Comparison of ENCODE assay signal across 13 cellular contexts in genomic region chr4:151676301-151676700, GRCh38.
A peak's percentile ranks its signal among the peaks of the same experiment; 100 is the strongest.
DNase-seq lines count a peak whose midpoint lies in the region; TF ChIP-seq lines count a peak whose summit lies in the region.
"Had no signal": no experiment of that assay in that cellular context is flagged by ENCODE, and none has a peak within 500 bp of the region (broad histone marks: within the 10 kb centered on the region; RNA-seq: fewer than 3 reads in every experiment).

No MANE protein-coding gene starts in this region.

- no peak overlapping the region for H3K18ac ChIP-seq in mesenchymal stem cell (ENCODE audit: low read depth in 1 of 2, low read length in 2 of 2)

- H3K9me3 Mint-ChIP-seq in endothelial cell (ENCODE audit: unreplicated experiment): no peaks in the 10 kb centered on the region
- H3K9me3 Mint-ChIP-seq: naive thymus-derived CD4-positive, alpha-beta T cell; WTC11 had no signal

- no peaks in the 10 kb centered on the region for H3K79me1 ChIP-seq in mesenchymal stem cell (replicated peaks; ENCODE audit: low read length, poor library complexity, severe bottlenecking)

- H3K36me3 ChIP-seq in mammary epithelial cell (ENCODE audit: insufficient read depth, low read length) (peaks cover 2% of the 10 kb centered on the region), mesenchymal stem cell (ENCODE audit: control insufficient read depth in 1 of 2, insufficient read depth in 2 of 2, low read depth in 1 of 2, low read length in 2 of 2) (peaks cover 7 to 13% of the 10 kb centered on the region in 2 experiments)
- H3K36me3 ChIP-seq: colonic mucosa had no signal

- no peak overlapping the region for H3K4ac ChIP-seq in mesenchymal stem cell (ENCODE audit: low read depth in 1 of 2, low read length in 2 of 2)

- peak overlapping the region; percentile 24 for H2BK5ac ChIP-seq in mesenchymal stem cell (ENCODE audit: low read depth, low read length, poor library complexity, severe bottlenecking)

- dilution Hi-C loops in mammary epithelial cell (cut with HindIII; ENCODE audit: low sequenced_read_pairs): no loop called here

- H3K9me3 ChIP-seq in mammary epithelial cell (replicated peaks; ENCODE audit: insufficient read depth, low read length) (no peaks in the 10 kb centered on the region), mesenchymal stem cell (ENCODE audit: control insufficient read depth, low read length) (no peaks in the 10 kb centered on the region)
- H3K9me3 ChIP-seq: Caco-2, colonic mucosa had no signal

- peaks cover 4% of the 10 kb centered on the region for H3K27me3 Mint-ChIP-seq in endothelial cell (ENCODE audit: unreplicated experiment)
- H3K27me3 Mint-ChIP-seq: naive thymus-derived CD4-positive, alpha-beta T cell had no signal

- in situ Hi-C loops in mammary epithelial cell (cut with MboI; ENCODE audit: low sequenced_read_pairs in 2 of 2): no loop called here

- H4K8ac ChIP-seq in mesenchymal stem cell (ENCODE audit: low read length): peak overlapping the region; percentile 12

- intact Hi-C loops in mammary epithelial cell (cut with micrococcal nuclease): loop anchor here (5.0 to 10.0 kb wide), 3 partner anchors 66 to 698 kb away; partner anchors contain the start of gene GATB

- H3K36me3 Mint-ChIP-seq in endothelial cell (ENCODE audit: low read depth, unreplicated experiment): no peaks in the 10 kb centered on the region
- H3K36me3 Mint-ChIP-seq: WTC11 had no signal

- 49% methylated on average over 11 of the region's 11 CpGs for WGBS in mammary epithelial cell (ENCODE audit: low coverage, missing lambda C conversion rate)
- WGBS in mesenchymal stem cell: 66% methylated on average over 8 of the region's 11 CpGs

- TF ChIP-seq CTCF in mammary epithelial cell (conservative IDR thresholded peaks at IDR 0.05 in 1 of 2, IDR thresholded peaks at IDR 0.05 in 1 of 2; ENCODE audit: extremely low read depth in 1 of 2, insufficient read depth in 1 of 2, low read depth in 1 of 2, low read length in 2 of 2): peak in 1 of 2 donors; percentile 0
- TF ChIP-seq CTCF in endothelial cell (IDR thresholded peaks at IDR 0.05; ENCODE audit: unreplicated experiment): no peak

- H3K79me2 ChIP-seq in mammary epithelial cell (ENCODE audit: insufficient read depth, low read length): no peaks in the 10 kb centered on the region

- H3K4me1 ChIP-seq in mammary epithelial cell (ENCODE audit: insufficient read depth, low read length) (peaks cover 32% of the 10 kb centered on the region), mesenchymal stem cell (ENCODE audit: control insufficient read depth, insufficient read depth, low read depth, low read length) (peaks cover 15% of the 10 kb centered on the region)
- H3K4me1 ChIP-seq: Caco-2, colonic mucosa had no signal

- H2BK12ac ChIP-seq in mesenchymal stem cell (ENCODE audit: low read length in 2 of 2): no peak overlapping the region

- H3K9ac ChIP-seq in mammary epithelial cell (ENCODE audit: insufficient read depth, low read length) (no peak overlapping the region), mesenchymal stem cell (ENCODE audit: low read length) (peak overlapping the region; percentile 9)

- no peak overlapping the region for H3K4me2 ChIP-seq in mammary epithelial cell (ENCODE audit: insufficient read depth, low read depth, low read length)
- H3K4me2 ChIP-seq in mesenchymal stem cell (ENCODE audit: low read length, poor library complexity, severe bottlenecking): no peak overlapping the region
- H3K4me2 ChIP-seq: PC-9 had no signal

- H2BK15ac ChIP-seq in mesenchymal stem cell (ENCODE audit: low read depth, poor library complexity, severe bottlenecking): no peak overlapping the region

- H2BK120ac ChIP-seq in mesenchymal stem cell (ENCODE audit: low read depth, low read length): no peak overlapping the region

- H3K27ac Mint-ChIP-seq in endothelial cell (ENCODE audit: unreplicated experiment): no peak overlapping the region
- H3K27ac Mint-ChIP-seq: naive thymus-derived CD4-positive, alpha-beta T cell; WTC11 had no signal

- no peak overlapping the region for H4K91ac ChIP-seq in mesenchymal stem cell (ENCODE audit: low read length)

- H3K4me3 Mint-ChIP-seq in endothelial cell (ENCODE audit: unreplicated experiment): no peak overlapping the region
- H3K4me3 Mint-ChIP-seq: naive thymus-derived CD4-positive, alpha-beta T cell; WTC11 had no signal

- H3K4me3 ChIP-seq in mammary epithelial cell (replicated peaks in 1 of 3; ENCODE audit: insufficient read depth in 1 of 3, low read depth in 2 of 3, low read length in 3 of 3) (no peak overlapping the region), mesenchymal stem cell (ENCODE audit: insufficient read depth in 1 of 2, low read depth in 1 of 2, low read length in 2 of 2) (no peak overlapping the region)
- H3K4me3 ChIP-seq: colonic mucosa, PC-9 had no signal

- no peak overlapping the region for H2AK5ac ChIP-seq in mesenchymal stem cell (ENCODE audit: low read length, severe bottlenecking)

- peaks cover 13% of the 10 kb centered on the region for H3K4me1 Mint-ChIP-seq in endothelial cell (ENCODE audit: unreplicated experiment)
- H3K4me1 Mint-ChIP-seq: naive thymus-derived CD4-positive, alpha-beta T cell had no signal

- no peak overlapping the region for H3K14ac ChIP-seq in mesenchymal stem cell (ENCODE audit: low read length in 2 of 2)

- BruUV-seq in mammary epithelial cell (replicated peaks; lab: Mats Ljungman, UMichigan): no TSS peak

- no peaks in the 10 kb centered on the region for H4K20me1 ChIP-seq in mammary epithelial cell (ENCODE audit: insufficient read depth, low read length)

- no peaks in the 10 kb centered on the region for H3K27me3 ChIP-seq in mammary epithelial cell (ENCODE audit: insufficient read depth, low read length)
- no peaks in the 10 kb centered on the region for H3K27me3 ChIP-seq in mesenchymal stem cell (ENCODE audit: control insufficient read depth in 1 of 2, insufficient read depth in 1 of 2, low read length in 2 of 2)
- H3K27me3 ChIP-seq: colonic mucosa had no signal

- H3K27ac ChIP-seq in mammary epithelial cell (ENCODE audit: insufficient read depth, low read depth, low read length) (no peak overlapping the region), mesenchymal stem cell (ENCODE audit: low read length, poor library complexity, severe bottlenecking) (peak overlapping the region; percentile 27)
- H3K27ac ChIP-seq: colonic mucosa, PC-9 had no signal

- H3K23ac ChIP-seq in mesenchymal stem cell (ENCODE audit: low read length in 2 of 2): peak overlapping the region in 1 of 2 experiments; percentile 61

- CTCF ChIA-PET in mammary epithelial cell (lab: Charles Lee; ENCODE audit: low non-redundant PET): no interaction called here

- H2AFZ ChIP-seq in mammary epithelial cell (ENCODE audit: low read depth, low read length): no peak overlapping the region
- H2AFZ ChIP-seq in mesenchymal stem cell (ENCODE audit: low read depth, low read length): no peak overlapping the region
- H2AFZ ChIP-seq: PC-9 had no signal

- peak; percentile 73 for DNase-seq in COLO829 (ENCODE audit: low spot score)
- peak; percentile 19 for DNase-seq in NCI-H1092 (lab: John Stamatoyannopoulos, UW)
- DNase-seq in mammary epithelial cell: peak; percentile 88
- DNase-seq in mesenchymal stem cell: peak; percentile 68
- no peak for DNase-seq in activated CD4-positive, alpha-beta T cell treated with anti-CD3 and anti-CD28 coated beads, Interleukin-2, amount 50 U/mL, for 4 hours
- DNase-seq in endothelial cell (ENCODE audit: low spot score): no peak
- no peak for DNase-seq in NAMALWA (ENCODE audit: low spot score)
- DNase-seq in retina: no peak
- DNase-seq: Caco-2; colonic mucosa; naive thymus-derived CD4-positive, alpha-beta T cell had no signal

Comparison
In these comparisons a context has a peak if more than half of its experiments do, and no peak if none do; other contexts are left out.
1. DNase-seq: peak in COLO829 (single experiment), NCI-H1092 (single experiment), mammary epithelial cell (single experiment) and mesenchymal stem cell (single experiment); none in activated CD4-positive, alpha-beta T cell treated with anti-CD3 and anti-CD28 coated beads, Interleukin-2, amount 50 U/mL, for 4 hours (0 of 2), endothelial cell (single experiment), NAMALWA (single experiment) and retina (single experiment).